ENCODE assay signal across 8 cellular contexts in genomic region chr21:25421327-25422028, GRCh38.
DNase-seq lines count a peak whose midpoint lies in the region; ATAC-seq, FAIRE-seq and TF ChIP-seq lines count a peak whose summit lies in the region.

No MANE protein-coding gene starts in this region.

- no peaks in the 10 kb centered on the region for H3K9me3 Mint-ChIP-seq in stimulated activated naive CD8-positive, alpha-beta T cell treated with anti-CD3 and anti-CD28 coated beads, Interleukin-15, Interleukin-2, amounts not matched to agents 100 ng/mL and 50 ng/mL, for 24 hours

- peak overlapping the region; percentile 66 for H3K4me3 Mint-ChIP-seq in stimulated activated naive CD8-positive, alpha-beta T cell treated with anti-CD3 and anti-CD28 coated beads, Interleukin-15, Interleukin-2, amounts not matched to agents 100 ng/mL and 50 ng/mL, for 24 hours

- DNase-seq in GF-D8 (lab: John Stamatoyannopoulos, UW) (peak; percentile 63), left lung (no peak), frontal cortex (ENCODE audit: low spot score in 2 of 2) (no peak)
- peak; percentile 65 for DNase-seq in activated naive CD4-positive, alpha-beta T cell treated with Interleukin-2 at 50 U/mL for 16 hours

- intact Hi-C loops in left lung (cut with DNase I) = no loop called here

- no peak overlapping the region for H3K27ac ChIP-seq in left lung

- H3K27me3 Mint-ChIP-seq in stimulated activated naive CD8-positive, alpha-beta T cell treated with anti-CD3 and anti-CD28 coated beads, Interleukin-15, Interleukin-2, amounts not matched to agents 100 ng/mL and 50 ng/mL, for 24 hours = no peaks in the 10 kb centered on the region

- H3K4me3 ChIP-seq in left lung = no peak overlapping the region

- no peaks in the 10 kb centered on the region for H3K4me1 ChIP-seq in left lung

- no peaks in the 10 kb centered on the region for H3K27me3 ChIP-seq in left lung

- peaks cover 30% of the 10 kb centered on the region for H3K36me3 Mint-ChIP-seq in stimulated activated naive CD8-positive, alpha-beta T cell treated with anti-CD3 and anti-CD28 coated beads, Interleukin-15, Interleukin-2, amounts not matched to agents 100 ng/mL and 50 ng/mL, for 24 hours (ENCODE audit: low read depth)

- H3K36me3 ChIP-seq in left lung = no peaks in the 10 kb centered on the region

- peak; percentile 21 to 46 for TF ChIP-seq CTCF in left lung (IDR thresholded peaks at IDR 0.05)

- H3K9me3 ChIP-seq in left lung = no peaks in the 10 kb centered on the region

- peak overlapping the region; percentile 85 for H3K27ac Mint-ChIP-seq in stimulated activated naive CD8-positive, alpha-beta T cell treated with anti-CD3 and anti-CD28 coated beads, Interleukin-15, Interleukin-2, amounts not matched to agents 100 ng/mL and 50 ng/mL, for 24 hours

- peaks cover 89% of the 10 kb centered on the region for H3K4me1 Mint-ChIP-seq in stimulated activated naive CD8-positive, alpha-beta T cell treated with anti-CD3 and anti-CD28 coated beads, Interleukin-15, Interleukin-2, amounts not matched to agents 100 ng/mL and 50 ng/mL, for 24 hours (ENCODE audit: low read depth)

- ATAC-seq in GM21367 (IDR thresholded peaks at IDR 0.05; ENCODE audit: unreplicated experiment) (peak; percentile 62), HG03575 (IDR thresholded peaks at IDR 0.05; ENCODE audit: extremely low read depth, insufficient number of reproducible peaks, low FRiP score, unreplicated experiment) (peak; percentile 36), left lung (peak; percentile 72)

- FAIRE-seq in frontal cortex (lab: Jason Lieb, UNC) = no peak

- TF ChIP-seq POLR2A in Raji (IDR thresholded peaks at IDR 0.05; ENCODE audit: insufficient read depth, low read depth, low read length) = peak; percentile 23; the same call in 1 of the 2 replicates

Comparison
In these comparisons a context has a peak if more than half of its experiments do, and no peak if none do; other contexts are left out.
1. DNase-seq: peak in GF-D8 (single experiment) and activated naive CD4-positive, alpha-beta T cell treated with Interleukin-2 at 50 U/mL for 16 hours (single experiment); none in left lung (0 of 2) and frontal cortex (0 of 2).
2. Peak in every context shown above with its lines, with median percentiles within 50 percentile points of each other: ATAC-seq.